In genomic region chr20:17500826-17501225, GRCh38 we compare ENCODE assay signal across 26 cellular contexts. TPM values are rescaled to one million over a fixed set of nuclear protein-coding genes. Genes with fewer than 3 reads are reported as not detected.
DNase-seq lines count a peak whose midpoint lies in the region; ATAC-seq, FAIRE-seq and TF ChIP-seq lines count a peak whose summit lies in the region.
"Had no signal": no experiment of that assay in that cellular context is flagged by ENCODE, and none has a peak within 500 bp of the region (broad histone marks: within the 10 kb centered on the region; RNA-seq: fewer than 3 reads in every experiment).

No MANE protein-coding gene starts in this region.

- no peaks in the 10 kb centered on the region for H3K36me3 ChIP-seq in bronchial epithelial cell (ENCODE audit: control insufficient read depth, insufficient read depth, low read length)
- H3K36me3 ChIP-seq in brain microvascular endothelial cell (replicated peaks), result no peaks in the 10 kb centered on the region
- H3K36me3 ChIP-seq: BE2C, SJCRH30 had no signal

- no peaks in the 10 kb centered on the region for H3K27me3 ChIP-seq in bronchial epithelial cell (ENCODE audit: control insufficient read depth, insufficient read depth, low read length)
- no peaks in the 10 kb centered on the region for H3K27me3 ChIP-seq in brain microvascular endothelial cell (replicated peaks)

- FAIRE-seq in bronchial epithelial cell (lab: Jason Lieb, UNC), result no peak
- FAIRE-seq: GM19239, HepG2 had no signal

- ATAC-seq in GM19467 (IDR thresholded peaks at IDR 0.05; ENCODE audit: unreplicated experiment) (no peak), HG03108 (IDR thresholded peaks at IDR 0.05; ENCODE audit: unreplicated experiment) (no peak)
- ATAC-seq: HepG2, Right ventricle myocardium inferior had no signal

- H3K4me3 ChIP-seq in bronchial epithelial cell (ENCODE audit: low read depth, low read length) (no peak overlapping the region), brain microvascular endothelial cell (ENCODE audit: low read depth, low read length) (no peak overlapping the region)
- H3K4me3 ChIP-seq: PC-9, SJCRH30 had no signal

- TF ChIP-seq CTCF in bronchial epithelial cell (IDR thresholded peaks at IDR 0.05; ENCODE audit: insufficient read depth, low read length, severe bottlenecking) (no peak), brain microvascular endothelial cell (IDR thresholded peaks at IDR 0.05; ENCODE audit: low read depth, low read length, missing control alignments) (no peak)

- peak; percentile 26 for DNase-seq in activated CD8-positive, alpha-beta memory T cell treated with anti-CD3 and anti-CD28 coated beads for 24 hours
- no peak for DNase-seq in activated CD8-positive, alpha-beta memory T cell treated with anti-CD3 and anti-CD28 coated beads, Interleukin-2, amount 50 U/mL, for 4 hours
- DNase-seq in bronchial epithelial cell (ENCODE audit: low read depth) (peak; percentile 66), mesenteric fat pad (ENCODE audit: low spot score) (peak; percentile 62), brain microvascular endothelial cell (no peak)
- DNase-seq in stimulated activated CD8-positive, alpha-beta memory T cell treated with anti-CD3 and anti-CD28 coated beads, Interleukin-4, amount 100 ng/mL, for 48 hours, result peak; percentile 14
- DNase-seq: 8988T; ACHN; BE2C; CD4-positive, CD25-positive, alpha-beta regulatory T cell; DMS153; DND-41; Kasumi-1; MV-4-11; NCI-H1105; NCI-H146; NCI-H2029; NCI-H446; NCI-H526; PC-9; SJCRH30 had no signal

- in situ Hi-C loops in brain microvascular endothelial cell (cut with HindIII; ENCODE audit: low pct_ligation_motif_present, low sequenced_read_pairs), result no loop called here

- H3K27ac ChIP-seq in brain microvascular endothelial cell, result no peak overlapping the region
- H3K27ac ChIP-seq: PC-9, SJCRH30 had no signal

RNA-seq across cellular contexts. Expression of gene BFSP1, which starts 30.4 kb away (rescaled TPM):
- total RNA-seq in bronchial epithelial cell (2.9 and 3.6 TPM in 2 replicates), mesenteric fat pad (not detected)
- total RNA-seq: SJCRH30 had no signal

Comparison
In these comparisons a context has a peak if more than half of its experiments do, and no peak if none do; other contexts are left out.
1. DNase-seq: peak in activated CD8-positive, alpha-beta memory T cell treated with anti-CD3 and anti-CD28 coated beads for 24 hours (single experiment), bronchial epithelial cell (single experiment), mesenteric fat pad (single experiment) and stimulated activated CD8-positive, alpha-beta memory T cell treated with anti-CD3 and anti-CD28 coated beads, Interleukin-4, amount 100 ng/mL, for 48 hours (single experiment); none in activated CD8-positive, alpha-beta memory T cell treated with anti-CD3 and anti-CD28 coated beads, Interleukin-2, amount 50 U/mL, for 4 hours (single experiment) and brain microvascular endothelial cell (single experiment).